19 cellular contexts compared by ENCODE assay signal in genomic region chr20:1499528-1500420, GRCh38. TPM values are rescaled to one million over a fixed set of nuclear protein-coding genes. Genes with fewer than 3 reads are reported as not detected.
DNase-seq lines count a peak whose midpoint lies in the region; ATAC-seq and TF ChIP-seq lines count a peak whose summit lies in the region.
"Had no signal": no experiment of that assay in that cellular context is flagged by ENCODE, and none has a peak within 500 bp of the region (broad histone marks: within the 10 kb centered on the region; RNA-seq: fewer than 3 reads in every experiment).

No MANE protein-coding gene starts in this region.

- peak overlapping the region; percentile 33; the same call in 1 of the 2 replicates for H3K4me2 ChIP-seq in HCT116 (ENCODE audit: low read length)
- H3K4me2 ChIP-seq in hepatocyte = no peak overlapping the region
- H3K4me2 ChIP-seq: SK-N-SH had no signal

- WGBS in hepatocyte (ENCODE audit: low lambda C conversion rate, missing lambda C conversion rate) = 85% methylated on average over 8 of the region's 8 CpGs

- TF ChIP-seq POLR2A in HCT116 (IDR thresholded peaks at IDR 0.05; ENCODE audit: borderline replicate concordance, extremely low read depth, insufficient read depth, insufficient read length) = no peak

- BruUV-seq in HCT116 (replicated peaks; lab: Mats Ljungman, UMichigan) = no TSS peak

- no peak for TF ChIP-seq RAD21 in HCT116 (IDR thresholded peaks at IDR 0.05; ENCODE audit: low read depth)

- H3K4me3 ChIP-seq in HCT116 (replicated peaks in 1 of 2; ENCODE audit: low read depth in 1 of 2, low read length in 2 of 2) = no peak overlapping the region
- H3K4me3 ChIP-seq in RWPE2 (ENCODE audit: severe bottlenecking) = no peak overlapping the region
- no peak overlapping the region for H3K4me3 ChIP-seq in hepatocyte
- H3K4me3 ChIP-seq: body of pancreas had no signal

- RAD21 ChIA-PET in HCT116 (lab: Charles Lee; ENCODE audit: low non-redundant PET in 1 of 2, low total read pairs in 2 of 2, uncharacterized antibody in 2 of 2, unreplicated experiment in 2 of 2) = no interaction called here

- H3K4me1 ChIP-seq in HCT116 (ENCODE audit: control insufficient read depth in 1 of 2, insufficient read depth in 2 of 2, low read length in 2 of 2) = peaks cover 4 to 28% of the 10 kb centered on the region in 2 experiments
- peaks cover 21% of the 10 kb centered on the region for H3K4me1 ChIP-seq in RWPE2 (ENCODE audit: insufficient read depth, poor library complexity, severe bottlenecking)
- peaks cover 4% of the 10 kb centered on the region for H3K4me1 ChIP-seq in hepatocyte (ENCODE audit: insufficient read depth)
- H3K4me1 ChIP-seq: body of pancreas had no signal

- DNase-seq in HCT116 (ENCODE audit: low read depth, low spot score) (no peak), RWPE2 (ENCODE audit: low spot score) (no peak), hepatocyte (ENCODE audit: low spot score) (peak; percentile 21), OCI-M2 (lab: John Stamatoyannopoulos, UW; ENCODE audit: unreplicated experiment) (no peak)
- DNase-seq: activated CD4-positive, alpha-beta T cell treated with anti-CD3 and anti-CD28 coated beads for 4 hours; activated naive CD4-positive, alpha-beta T cell treated with anti-CD3 and anti-CD28 coated beads, Interleukin-2, amount 50 U/mL, for 16 hours; activated T-cell treated with anti-CD3 and anti-CD28 coated beads for 4 hours; body of pancreas; CD8-positive, alpha-beta T cell; head of caudate nucleus; midbrain; NCI-H2029 treated with DMSO at 0.1 percent for 48 hours; NCI-H524 treated with DMSO at 0.1 percent for 48 hours; SK-N-SH; T1000 had no signal

- no peaks in the 10 kb centered on the region for H3K9me2 ChIP-seq in HCT116 (ENCODE audit: insufficient read depth)
- no peaks in the 10 kb centered on the region for H3K9me2 ChIP-seq in hepatocyte (replicated peaks; ENCODE audit: insufficient read depth)
- H3K9me2 ChIP-seq: SK-N-SH had no signal

- peak overlapping the region; percentile 66 for H2AFZ ChIP-seq in HCT116 (ENCODE audit: low read depth, low read length, poor library complexity, severe bottlenecking)
- no peak overlapping the region for H2AFZ ChIP-seq in hepatocyte

- H3K9me3 ChIP-seq in HCT116 (ENCODE audit: control insufficient read depth in 1 of 2, insufficient read depth in 1 of 2, low read depth in 1 of 2, low read length in 2 of 2) = no peaks in the 10 kb centered on the region
- peaks cover 12% of the 10 kb centered on the region for H3K9me3 ChIP-seq in RWPE2 (ENCODE audit: severe bottlenecking)
- no peaks in the 10 kb centered on the region for H3K9me3 ChIP-seq in hepatocyte (ENCODE audit: low read depth)
- H3K9me3 ChIP-seq: body of pancreas, SK-N-SH had no signal

- POLR2A ChIA-PET in HCT116 (lab: Charles Lee) = no interaction called here

- CTCF ChIA-PET in HCT116 (lab: Charles Lee) = no interaction called here

- intact Hi-C loops in HCT116 (cut with micrococcal nuclease) = no loop called here

- TF ChIP-seq CTCF in HCT116 (IDR thresholded peaks at IDR 0.05 in 2 of 3, conservative IDR thresholded peaks at IDR 0.05 in 1 of 3; ENCODE audit: borderline replicate concordance in 1 of 3, insufficient read depth in 1 of 3, low read depth in 2 of 3, low read length in 2 of 3) (no peak), RWPE2 (IDR thresholded peaks at IDR 0.05; ENCODE audit: poor library complexity, severe bottlenecking) (no peak), hepatocyte (IDR thresholded peaks at IDR 0.05; ENCODE audit: poor library complexity) (no peak)

- H4K20me1 ChIP-seq in HCT116 (ENCODE audit: insufficient read depth) (no peaks in the 10 kb centered on the region), hepatocyte (ENCODE audit: insufficient read depth, poor library complexity, severe bottlenecking) (no peaks in the 10 kb centered on the region)

- H3K36me3 ChIP-seq in HCT116 (ENCODE audit: control insufficient read depth in 1 of 2, insufficient read depth in 2 of 2, low read length in 2 of 2) (no peaks in the 10 kb centered on the region), RWPE2 (ENCODE audit: low read depth) (no peaks in the 10 kb centered on the region), hepatocyte (replicated peaks; ENCODE audit: insufficient read depth, low read depth) (no peaks in the 10 kb centered on the region)

- H3K79me2 ChIP-seq in HCT116 (ENCODE audit: insufficient read depth, low read length) = no peaks in the 10 kb centered on the region
- H3K79me2 ChIP-seq in hepatocyte = no peaks in the 10 kb centered on the region

- H3K27me3 ChIP-seq in HCT116 (ENCODE audit: insufficient read depth, low read length) = no peaks in the 10 kb centered on the region
- no peaks in the 10 kb centered on the region for H3K27me3 ChIP-seq in RWPE2 (ENCODE audit: insufficient read depth, poor library complexity, severe bottlenecking)
- no peaks in the 10 kb centered on the region for H3K27me3 ChIP-seq in hepatocyte
- H3K27me3 ChIP-seq: body of pancreas had no signal

- ATAC-seq in HCT116 = no peak; the same call in 1 of the 2 replicates
- peak; percentile 81 for ATAC-seq in RWPE2 (ENCODE audit: low read depth)
- no peak for ATAC-seq in GM18502 (IDR thresholded peaks at IDR 0.05; ENCODE audit: poor library complexity, unreplicated experiment)
- ATAC-seq in GM21737 (IDR thresholded peaks at IDR 0.05; ENCODE audit: unreplicated experiment) = no peak
- ATAC-seq: body of pancreas; CD8-positive, alpha-beta T cell had no signal

- H3K27ac ChIP-seq in HCT116 (ENCODE audit: low read depth, low read length) = no peak overlapping the region
- H3K27ac ChIP-seq in RWPE2 (ENCODE audit: poor library complexity, severe bottlenecking) = peak overlapping the region; percentile 93
- peak overlapping the region; percentile 79 for H3K27ac ChIP-seq in hepatocyte
- H3K27ac ChIP-seq: body of pancreas had no signal

- H3K9ac ChIP-seq in HCT116 (ENCODE audit: low read length) = no peak overlapping the region
- H3K9ac ChIP-seq: SK-N-SH had no signal

TF ChIP-seq in HCT116, 20 proteins besides CTCF, POLR2A, EP300 and RAD21:
- TF ChIP-seq SRF (IDR thresholded peaks at IDR 0.05; ENCODE audit: low read depth) (no peak), MAX (IDR thresholded peaks at IDR 0.05) (peak; percentile 27; the same call in 1 of the 2 replicates), JUND (IDR thresholded peaks at IDR 0.05) (peak; percentile 33; the same call in 1 of the 2 replicates), EGR1 (IDR thresholded peaks at IDR 0.05; ENCODE audit: low read depth) (no peak), FOSL1 (IDR thresholded peaks at IDR 0.05; ENCODE audit: low read depth) (peak; percentile 59)

RNA-seq across cellular contexts. Expression of gene SIRPB2, which starts 8.6 kb away (rescaled TPM):
- total RNA-seq in HCT116 (2021; ENCODE audit: unreplicated experiment) = not detected
- polyA plus RNA-seq in HCT116 (2012) = not detected in 2 replicates
- not detected in 2 replicates for total RNA-seq in hepatocyte
- not detected in 2 replicates for polyA plus RNA-seq in hepatocyte
- total RNA-seq: CD8-positive, alpha-beta T cell; Daoy had no signal
- polyA plus RNA-seq: SK-N-SH had no signal

RNA-seq across cellular contexts. Expression of gene NSFL1C, which starts 33.1 kb away (rescaled TPM):
- 93.4 TPM for total RNA-seq in HCT116 (2021; ENCODE audit: unreplicated experiment)
- 63.5 and 78.6 TPM in 2 replicates for polyA plus RNA-seq in HCT116 (2012)
- total RNA-seq in hepatocyte = 36.0 and 42.5 TPM in 2 replicates
- 92.4 and 98.8 TPM in 2 replicates for polyA plus RNA-seq in hepatocyte

RNA-seq across cellular contexts. Expression of gene SIRPD, which starts 57.7 kb away (rescaled TPM):
- total RNA-seq in HCT116 (2021; ENCODE audit: unreplicated experiment) = not detected
- not detected in 2 replicates for polyA plus RNA-seq in HCT116 (2012)
- total RNA-seq in hepatocyte = not detected in 2 replicates
- polyA plus RNA-seq in hepatocyte = not detected in 2 replicates
- total RNA-seq: body of pancreas; CD8-positive, alpha-beta T cell; Daoy; dermis microvascular lymphatic vessel endothelial cell had no signal
- polyA plus RNA-seq: SK-N-SH had no signal
